Comparison of ENCODE assay signal across 1 cellular context in genomic region chr10:47028466-47028865, GRCh38.
TF ChIP-seq lines count a peak whose summit lies in the region.

No MANE protein-coding gene starts in this region.

TF ChIP-seq in HepG2, 621 proteins besides CTCF, POLR2A, EP300 and RAD21 (continued from another document):
- TF ChIP-seq ZUFSP (CRISPR knock-in tag; IDR thresholded peaks at IDR 0.05; ENCODE audit: borderline replicate concordance) (no peak), ZC3H4 (CRISPR knock-in tag; IDR thresholded peaks at IDR 0.05; ENCODE audit: borderline replicate concordance) (no peak)
TF ChIP-seq in HepG2: peak in this region for 0.
